Comparison of ENCODE assay signal across 19 cellular contexts in genomic region chr11:44602810-44603410, GRCh38. TPM values are rescaled to one million over a fixed set of nuclear protein-coding genes. Genes with fewer than 3 reads are reported as not detected.
DNase-seq lines count a peak whose midpoint lies in the region; ATAC-seq and TF ChIP-seq lines count a peak whose summit lies in the region.
"Had no signal": no experiment of that assay in that cellular context is flagged by ENCODE, and none has a peak within 500 bp of the region (broad histone marks: within the 10 kb centered on the region; RNA-seq: fewer than 3 reads in every experiment).

No MANE protein-coding gene starts in this region.

- 38 to 61% (median 55%) methylated on average over 8 to 11 of the region's 11 CpGs for WGBS in heart left ventricle, 4 donors
- WGBS in upper lobe of left lung, 2 donors: 68 to 91% methylated on average over 8 to 11 of the region's 11 CpGs

- no peak overlapping the region for H3K4me3 Mint-ChIP-seq in brain
- no peak overlapping the region for H3K4me3 Mint-ChIP-seq in mesothelial cell of epicardium
- H3K4me3 Mint-ChIP-seq: activated T-cell treated with anti-CD3 and anti-CD28 coated beads, Interleukin-2, amount 50 U/mL, for 72 hours; CD8-positive, alpha-beta T cell; central memory CD8-positive, alpha-beta T cell had no signal

- intact Hi-C loops in heart left ventricle (cut with DNase I) (loop anchor here in 3 of 10 donors (5.0 kb wide), 1 partner anchor 36 kb away; the partner anchor contains the start of gene CD82 (in 3 of the 3)), Right ventricle myocardium inferior (cut with DNase I) (no loop called here)

- H3K9me3 ChIP-seq in heart left ventricle (no peaks in the 10 kb centered on the region), upper lobe of left lung (no peaks in the 10 kb centered on the region)
- H3K9me3 ChIP-seq: left lung had no signal

- H3K36me3 Mint-ChIP-seq in brain: peaks cover 16% of the 10 kb centered on the region
- no peaks in the 10 kb centered on the region for H3K36me3 Mint-ChIP-seq in mesothelial cell of epicardium

- H3K36me3 ChIP-seq in heart left ventricle: peaks cover 0 to 35% (median 12%) of the 10 kb centered on the region in 9 donors
- peaks cover 6 to 55% (median 29%) of the 10 kb centered on the region in 4 donors for H3K36me3 ChIP-seq in upper lobe of left lung

- H3K27me3 Mint-ChIP-seq in brain (peaks cover 4% of the 10 kb centered on the region), mesothelial cell of epicardium (ENCODE audit: low read depth) (no peaks in the 10 kb centered on the region)
- H3K27me3 Mint-ChIP-seq: central memory CD8-positive, alpha-beta T cell had no signal

- H3K4me1 ChIP-seq in heart left ventricle (peaks cover 0 to 49% (median 27%) of the 10 kb centered on the region in 12 donors), upper lobe of left lung (peaks cover 46 to 55% (median 50%) of the 10 kb centered on the region in 4 donors)

- TF ChIP-seq EP300 in upper lobe of left lung (IDR thresholded peaks at IDR 0.05): no peak

- H3K27me3 ChIP-seq in heart left ventricle: no peaks in the 10 kb centered on the region
- H3K27me3 ChIP-seq in upper lobe of left lung: no peaks in the 10 kb centered on the region
- H3K27me3 ChIP-seq: left lung had no signal

- peak in 3 of 4 donors; percentile 30 to 43 (median 31) for ATAC-seq in heart left ventricle
- no peak for ATAC-seq in Right ventricle myocardium inferior
- ATAC-seq in upper lobe of left lung (ENCODE audit: low FRiP score in 2 of 2): no peak
- no peak for ATAC-seq in HG02623 (IDR thresholded peaks at IDR 0.05; ENCODE audit: unreplicated experiment)
- no peak for ATAC-seq in activated CD4-positive, CD25-positive, alpha-beta regulatory T cell treated with anti-CD3 and anti-CD28 coated beads, Interleukin-2, amount 50 U/mL, for 24 hours
- ATAC-seq: activated T-cell treated with anti-CD3 and anti-CD28 coated beads, Interleukin-2, amount 50 U/mL, for 72 hours; CD8-positive, alpha-beta T cell; left lung; PC-3 had no signal

- TF ChIP-seq POLR2A in heart left ventricle (IDR thresholded peaks at IDR 0.05) (no peak), upper lobe of left lung (IDR thresholded peaks at IDR 0.05) (no peak)

- no peaks in the 10 kb centered on the region for H3K9me3 Mint-ChIP-seq in brain
- no peaks in the 10 kb centered on the region for H3K9me3 Mint-ChIP-seq in mesothelial cell of epicardium
- H3K9me3 Mint-ChIP-seq: activated T-cell treated with anti-CD3 and anti-CD28 coated beads, Interleukin-2, amount 50 U/mL, for 72 hours; CD8-positive, alpha-beta T cell; central memory CD8-positive, alpha-beta T cell had no signal

- TF ChIP-seq CTCF in heart left ventricle (IDR thresholded peaks at IDR 0.05) (no peak), brain (conservative IDR thresholded peaks at IDR 0.05) (no peak), mesothelial cell of epicardium (IDR thresholded peaks at IDR 0.05; ENCODE audit: unreplicated experiment) (no peak), upper lobe of left lung (IDR thresholded peaks at IDR 0.05) (no peak)

- DNase-seq in heart left ventricle (peak in 2 of 5 donors; percentile 54 to 64), Right ventricle myocardium inferior (ENCODE audit: missing footprints) (no peak), mesothelial cell of epicardium (ENCODE audit: low spot score in 2 of 2, unreplicated experiment in 2 of 2) (no peak), upper lobe of left lung (no peak), kidney glomerular epithelial cell (lab: John Stamatoyannopoulos, UW) (no peak)
- DNase-seq: ACHN; activated CD4-positive, alpha-beta T cell treated with anti-CD3 and anti-CD28 coated beads, Interleukin-2, amount 50 U/mL, for 48 hours; activated T-cell treated with anti-CD3 and anti-CD28 coated beads, Interleukin-2, amount 50 U/mL, for 72 hours; CD8-positive, alpha-beta T cell; left lung; NCI-H1105 treated with DMSO at 0.1 percent for 48 hours; PC-3; stimulated activated CD4-positive, alpha-beta T cell treated with anti-CD3 and anti-CD28 coated beads, Interleukin-12 subunit alpha, Interleukin-12 subunit beta, amount 100 ng/mL, for 4 hours; stimulated activated naive CD4-positive, alpha-beta T cell had no signal

- peak overlapping the region in 11 of 12 donors; percentile 4 to 61 (median 38) for H3K27ac ChIP-seq in heart left ventricle
- peak overlapping the region; percentile 43 to 83 (median 56) for H3K27ac ChIP-seq in upper lobe of left lung

- H3K27ac Mint-ChIP-seq in brain (peak overlapping the region in 4 of 5 experiments; percentile 50 to 79 (median 57)), mesothelial cell of epicardium (peak overlapping the region; percentile 25)
- H3K27ac Mint-ChIP-seq: activated T-cell treated with anti-CD3 and anti-CD28 coated beads, Interleukin-2, amount 50 U/mL, for 72 hours; CD8-positive, alpha-beta T cell; progenitor cell of endocrine pancreas had no signal

- H3K4me3 ChIP-seq in heart left ventricle: no peak overlapping the region
- no peak overlapping the region for H3K4me3 ChIP-seq in upper lobe of left lung
- H3K4me3 ChIP-seq: left lung had no signal

- H3K4me1 Mint-ChIP-seq in brain: peaks cover 50% of the 10 kb centered on the region
- peaks cover 8% of the 10 kb centered on the region for H3K4me1 Mint-ChIP-seq in mesothelial cell of epicardium

RNA-seq across cellular contexts. Expression of gene CD82, which starts 37.4 kb away (rescaled TPM):
- 10 to 100 TPM; 20.1 to 76.2 (median 37.3) TPM for total RNA-seq in heart left ventricle
- polyA plus RNA-seq in heart left ventricle: 10 to 100 TPM; 25.2 to 48.6 TPM
- 47.7 TPM for total RNA-seq in Right ventricle myocardium inferior
- 43.1 TPM for polyA plus RNA-seq in brain (ENCODE audit: insufficient read depth, low read depth, low replicate concordance)
- 10.6 to 11.8 TPM (median 11.2 TPM) in 3 replicates for total RNA-seq in mesothelial cell of epicardium
- 100 to 1,000 TPM in 2 of 6 donors, 10 to 100 TPM in 4; 29.8 to 148 (median 69.9) TPM for total RNA-seq in upper lobe of left lung

Comparison
In these comparisons a context has a peak if more than half of its experiments do, and no peak if none do; other contexts are left out.
1. ATAC-seq: peak in heart left ventricle (3 of 4); none in Right ventricle myocardium inferior (single experiment), upper lobe of left lung (0 of 2), HG02623 (single experiment) and activated CD4-positive, CD25-positive, alpha-beta regulatory T cell treated with anti-CD3 and anti-CD28 coated beads, Interleukin-2, amount 50 U/mL, for 24 hours (0 of 2).